1 cellular context compared by ENCODE assay signal in the genomic region with DNA sequence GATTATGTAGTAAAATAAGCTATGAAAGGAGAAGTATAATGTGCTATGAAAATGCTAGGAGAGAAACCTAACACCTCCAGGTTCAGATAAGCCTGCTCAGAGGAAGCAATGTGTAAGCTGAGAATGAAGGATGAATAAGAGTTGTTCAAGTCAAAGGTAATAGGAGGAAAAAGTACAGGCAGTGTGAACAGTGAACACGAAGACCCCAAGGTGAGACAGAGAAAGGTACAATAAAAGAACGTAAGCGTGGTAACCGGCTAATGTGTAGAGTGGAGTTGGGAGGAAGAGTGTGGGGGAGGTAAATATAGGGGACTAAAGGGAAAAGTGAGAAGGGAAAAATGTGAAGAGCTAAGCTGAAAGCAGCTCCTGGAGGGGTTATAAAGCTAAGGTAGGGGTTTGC.
TF ChIP-seq lines count a peak whose summit lies in the region.

No MANE protein-coding gene starts in this region.

TF ChIP-seq in HEK293, 187 proteins besides CTCF, POLR2A, EP300 and RAD21 (continued from another document):
- TF ChIP-seq, protein P1, sequence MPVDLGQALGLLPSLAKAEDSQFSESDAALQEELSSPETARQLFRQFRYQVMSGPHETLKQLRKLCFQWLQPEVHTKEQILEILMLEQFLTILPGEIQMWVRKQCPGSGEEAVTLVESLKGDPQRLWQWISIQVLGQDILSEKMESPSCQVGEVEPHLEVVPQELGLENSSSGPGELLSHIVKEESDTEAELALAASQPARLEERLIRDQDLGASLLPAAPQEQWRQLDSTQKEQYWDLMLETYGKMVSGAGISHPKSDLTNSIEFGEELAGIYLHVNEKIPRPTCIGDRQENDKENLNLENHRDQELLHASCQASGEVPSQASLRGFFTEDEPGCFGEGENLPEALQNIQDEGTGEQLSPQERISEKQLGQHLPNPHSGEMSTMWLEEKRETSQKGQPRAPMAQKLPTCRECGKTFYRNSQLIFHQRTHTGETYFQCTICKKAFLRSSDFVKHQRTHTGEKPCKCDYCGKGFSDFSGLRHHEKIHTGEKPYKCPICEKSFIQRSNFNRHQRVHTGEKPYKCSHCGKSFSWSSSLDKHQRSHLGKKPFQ (tag by site-specific recombination; IDR thresholded peaks at IDR 0.05): peak; percentile 77
- TF ChIP-seq, protein P2, sequence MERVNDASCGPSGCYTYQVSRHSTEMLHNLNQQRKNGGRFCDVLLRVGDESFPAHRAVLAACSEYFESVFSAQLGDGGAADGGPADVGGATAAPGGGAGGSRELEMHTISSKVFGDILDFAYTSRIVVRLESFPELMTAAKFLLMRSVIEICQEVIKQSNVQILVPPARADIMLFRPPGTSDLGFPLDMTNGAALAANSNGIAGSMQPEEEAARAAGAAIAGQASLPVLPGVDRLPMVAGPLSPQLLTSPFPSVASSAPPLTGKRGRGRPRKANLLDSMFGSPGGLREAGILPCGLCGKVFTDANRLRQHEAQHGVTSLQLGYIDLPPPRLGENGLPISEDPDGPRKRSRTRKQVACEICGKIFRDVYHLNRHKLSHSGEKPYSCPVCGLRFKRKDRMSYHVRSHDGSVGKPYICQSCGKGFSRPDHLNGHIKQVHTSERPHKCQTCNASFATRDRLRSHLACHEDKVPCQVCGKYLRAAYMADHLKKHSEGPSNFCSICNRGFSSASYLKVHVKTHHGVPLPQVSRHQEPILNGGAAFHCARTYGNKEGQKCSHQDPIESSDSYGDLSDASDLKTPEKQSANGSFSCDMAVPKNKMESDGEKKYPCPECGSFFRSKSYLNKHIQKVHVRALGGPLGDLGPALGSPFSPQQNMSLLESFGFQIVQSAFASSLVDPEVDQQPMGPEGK (tag by site-specific recombination; IDR thresholded peaks at IDR 0.05): no peak
- TF ChIP-seq ZNF114 (tag by site-specific recombination; IDR thresholded peaks at IDR 0.05) (no peak), ZNF211 (tag by site-specific recombination; IDR thresholded peaks at IDR 0.05; ENCODE audit: low read depth) (no peak), ZNF133 (tag by site-specific recombination; IDR thresholded peaks at IDR 0.05) (no peak), ZFP3 (tag by site-specific recombination; IDR thresholded peaks at IDR 0.05; ENCODE audit: low read depth) (peak; percentile 59), IKZF3 (tag by site-specific recombination; IDR thresholded peaks at IDR 0.05) (no peak), ZNF658 (tag by site-specific recombination; IDR thresholded peaks at IDR 0.05) (no peak), ZNF239 (tag by site-specific recombination; IDR thresholded peaks at IDR 0.05) (no peak)
TF ChIP-seq in HEK293: peak in this region for 3.
